ENCODE assay signal across 16 cellular contexts in the genomic region with DNA sequence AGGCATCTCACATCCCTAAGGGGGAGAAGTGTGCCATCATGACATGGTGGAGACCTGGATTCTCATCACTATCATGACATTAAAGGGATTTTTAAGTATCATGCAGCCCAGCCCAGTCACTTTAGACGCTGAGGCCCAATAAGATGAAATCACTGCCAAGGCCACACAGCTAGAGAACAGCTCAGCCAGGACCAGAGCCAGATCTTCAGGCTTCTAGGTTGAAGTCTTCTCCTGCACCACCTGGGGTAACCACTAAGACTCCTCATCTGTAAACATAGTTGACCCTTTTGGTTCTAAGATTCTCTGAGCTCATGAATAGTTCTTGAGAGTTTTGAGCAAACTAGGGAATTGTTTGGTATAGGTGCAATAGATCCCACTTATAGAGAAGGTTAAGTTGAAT.
DNase-seq lines count a peak whose midpoint lies in the region; ATAC-seq, FAIRE-seq and TF ChIP-seq lines count a peak whose summit lies in the region.
"Had no signal": no experiment of that assay in that cellular context is flagged by ENCODE, and none has a peak within 500 bp of the region (broad histone marks: within the 10 kb centered on the region; RNA-seq: fewer than 3 reads in every experiment).

No MANE protein-coding gene starts in this region.

- H3K4me1 ChIP-seq in ascending aorta (peaks cover 3 to 25% of the 10 kb centered on the region in 2 donors), kidney (ENCODE audit: control insufficient read depth in 1 of 2, insufficient read depth in 1 of 2, low read depth in 1 of 2, low read length in 2 of 2) (peaks cover 27 to 28% of the 10 kb centered on the region in 2 donors), gastrocnemius medialis (peaks cover 67 to 70% of the 10 kb centered on the region in 2 donors)

- no peak overlapping the region for H3K27ac Mint-ChIP-seq in activated naive CD8-positive, alpha-beta T cell treated with anti-CD3 and anti-CD28 coated beads, Interleukin-2, amount 50 U/mL, for 24 hours
- peak overlapping the region in 1 of 7 donors; percentile 7 for H3K27ac Mint-ChIP-seq in CD14-positive monocyte
- H3K27ac Mint-ChIP-seq: activated naive CD4-positive, alpha-beta T cell treated with anti-CD3 and anti-CD28 coated beads, Interleukin-2, amount 50 U/mL, for 24 hours had no signal

- intact Hi-C loops in ascending aorta (cut with DNase I), result loop anchor here (2.0 to 5.0 kb wide), 3 partner anchors 45 to 246 kb away; no protein-coding TSS in a partner anchor
- intact Hi-C loops in kidney (cut with DNase I), result no loop called here
- intact Hi-C loops in gastrocnemius medialis (cut with DNase I; ENCODE audit: low total_unique reads), result no loop called here
- intact Hi-C loops in CD14-positive monocyte (cut with micrococcal nuclease), result loop anchor here in 1 of 2 donors (5.0 kb wide), 1 partner anchor 51 kb away; no protein-coding TSS in a partner anchor

- H3K36me3 ChIP-seq in ascending aorta (no peaks in the 10 kb centered on the region), kidney (ENCODE audit: control insufficient read depth in 1 of 2, insufficient read depth in 2 of 2, low read length in 2 of 2) (peaks cover 3% of the 10 kb centered on the region in 2 donors), gastrocnemius medialis (no peaks in the 10 kb centered on the region)

- POLR2A ChIA-PET in AG04450 (lab: Yijun Ruan, JAX), result interaction anchor here (0.7 to 1.4 kb wide), 4 partner anchors 31 to 224 kb away, joined by 5 to 12 read pairs (median 6); a partner anchor contains a TSS

- H3K27me3 ChIP-seq in AG04450 (ENCODE audit: control insufficient read depth, insufficient read depth, low read length) (no peaks in the 10 kb centered on the region), ascending aorta (no peaks in the 10 kb centered on the region), gastrocnemius medialis (no peaks in the 10 kb centered on the region)

- TF ChIP-seq CTCF in AG04450 (IDR thresholded peaks at IDR 0.05; ENCODE audit: low read depth, low read length), result no peak
- TF ChIP-seq CTCF in ascending aorta (IDR thresholded peaks at IDR 0.05), result no peak
- TF ChIP-seq CTCF in kidney (IDR thresholded peaks at IDR 0.05; ENCODE audit: borderline replicate concordance, extremely low read depth, insufficient read depth), result no peak
- no peak for TF ChIP-seq CTCF in gastrocnemius medialis (IDR thresholded peaks at IDR 0.05 in 4 of 5, conservative IDR thresholded peaks at IDR 0.05 in 1 of 5)
- TF ChIP-seq CTCF in CD14-positive monocyte (IDR thresholded peaks at IDR 0.05), result no peak

- no peaks in the 10 kb centered on the region for H3K9me3 ChIP-seq in AG04450 (ENCODE audit: control insufficient read depth, insufficient read depth, low read length)
- no peaks in the 10 kb centered on the region for H3K9me3 ChIP-seq in ascending aorta
- no peaks in the 10 kb centered on the region for H3K9me3 ChIP-seq in kidney (ENCODE audit: control insufficient read depth in 1 of 2, low read length in 2 of 2)
- H3K9me3 ChIP-seq in gastrocnemius medialis, result no peaks in the 10 kb centered on the region

- in situ Hi-C loops in gastrocnemius medialis (cut with MboI; ENCODE audit: low sequenced_read_pairs in 4 of 4), result no loop called here

- no peak for FAIRE-seq in kidney (lab: Jason Lieb, UNC)
- FAIRE-seq: islet of Langerhans, small intestine had no signal

- CTCF ChIA-PET in AG04450 (lab: Charles Lee), result interaction anchor here (1.1 to 1.8 kb wide), 4 partner anchors 10 to 189 kb away, joined by 3 to 12 read pairs (median 6); no protein-coding TSS in a partner anchor

- no peak for ATAC-seq in gastrocnemius medialis
- ATAC-seq in activated naive CD8-positive, alpha-beta T cell treated with anti-CD3 and anti-CD28 coated beads, Interleukin-2, amount 50 U/mL, for 24 hours, result no peak

- H3K4me3 ChIP-seq in AG04450 (ENCODE audit: low read depth, low read length) (no peak overlapping the region), ascending aorta (no peak overlapping the region), kidney (ENCODE audit: low read length in 2 of 2) (no peak overlapping the region), gastrocnemius medialis (no peak overlapping the region)

- H3K27ac ChIP-seq in AG04450 (ENCODE audit: low read depth, low read length) (peak overlapping the region; percentile 22), ascending aorta (peak overlapping the region; percentile 91 to 97), kidney (ENCODE audit: low read depth in 2 of 2, low read length in 2 of 2) (peak overlapping the region; percentile 47 to 90), gastrocnemius medialis (peak overlapping the region; percentile 75 to 89 (median 80))
- H3K27ac ChIP-seq: VCaP had no signal

- peaks cover 8% of the 10 kb centered on the region for H3K4me1 Mint-ChIP-seq in activated naive CD8-positive, alpha-beta T cell treated with anti-CD3 and anti-CD28 coated beads, Interleukin-2, amount 50 U/mL, for 24 hours
- H3K4me1 Mint-ChIP-seq in CD14-positive monocyte, result peaks cover 18% of the 10 kb centered on the region
- H3K4me1 Mint-ChIP-seq: activated naive CD4-positive, alpha-beta T cell treated with anti-CD3 and anti-CD28 coated beads, Interleukin-2, amount 50 U/mL, for 24 hours had no signal

- peaks cover 3% of the 10 kb centered on the region for H3K36me3 Mint-ChIP-seq in activated naive CD8-positive, alpha-beta T cell treated with anti-CD3 and anti-CD28 coated beads, Interleukin-2, amount 50 U/mL, for 24 hours (ENCODE audit: low read depth)
- peaks cover 48 to 53% of the 10 kb centered on the region in 2 donors for H3K36me3 Mint-ChIP-seq in CD14-positive monocyte

- DNase-seq in AG04450 (ENCODE audit: low read depth, low spot score) (no peak), ascending aorta (ENCODE audit: low spot score in 2 of 2) (no peak), kidney (no peak), gastrocnemius medialis (no peak), CD14-positive monocyte (ENCODE audit: low spot score) (no peak), SHP77 treated with DMSO at 0.1 percent for 48 hours (lab: John Stamatoyannopoulos, UW) (no peak)
- DNase-seq in activated naive CD8-positive, alpha-beta T cell treated with anti-CD3 and anti-CD28 coated beads, Interleukin-2, amount 50 U/mL, for 24 hours, result no peak
- no peak for DNase-seq in stimulated activated CD4-positive, alpha-beta T cell treated with anti-CD3 and anti-CD28 coated beads, Interleukin-4, amount 100 ng/mL, for 1 hour
- DNase-seq: activated CD8-positive, alpha-beta memory T cell treated with anti-CD3 and anti-CD28 coated beads, Interleukin-2, amount 50 U/mL, for 4 hours; DMS153; NCI-H1092; NCI-H2227 treated with DMSO at 0.1 percent for 48 hours; small intestine had no signal

- no peaks in the 10 kb centered on the region for H3K27me3 Mint-ChIP-seq in activated naive CD8-positive, alpha-beta T cell treated with anti-CD3 and anti-CD28 coated beads, Interleukin-2, amount 50 U/mL, for 24 hours
- H3K27me3 Mint-ChIP-seq in CD14-positive monocyte (ENCODE audit: low read depth in 3 of 3), result peaks cover 0 to 2% (median 0%) of the 10 kb centered on the region in 3 donors
- H3K27me3 Mint-ChIP-seq: activated naive CD4-positive, alpha-beta T cell treated with anti-CD3 and anti-CD28 coated beads, Interleukin-2, amount 50 U/mL, for 24 hours had no signal

- no peak for TF ChIP-seq POLR2A in gastrocnemius medialis (IDR thresholded peaks at IDR 0.05)

- no peak overlapping the region for H3K4me3 Mint-ChIP-seq in activated naive CD8-positive, alpha-beta T cell treated with anti-CD3 and anti-CD28 coated beads, Interleukin-2, amount 50 U/mL, for 24 hours
- H3K4me3 Mint-ChIP-seq in CD14-positive monocyte, result no peak overlapping the region
- H3K4me3 Mint-ChIP-seq: activated naive CD4-positive, alpha-beta T cell treated with anti-CD3 and anti-CD28 coated beads, Interleukin-2, amount 50 U/mL, for 24 hours had no signal

- H3K9me3 Mint-ChIP-seq in activated naive CD8-positive, alpha-beta T cell treated with anti-CD3 and anti-CD28 coated beads, Interleukin-2, amount 50 U/mL, for 24 hours, result no peaks in the 10 kb centered on the region
- no peaks in the 10 kb centered on the region for H3K9me3 Mint-ChIP-seq in CD14-positive monocyte
- H3K9me3 Mint-ChIP-seq: activated naive CD4-positive, alpha-beta T cell treated with anti-CD3 and anti-CD28 coated beads, Interleukin-2, amount 50 U/mL, for 24 hours had no signal

- no peak overlapping the region for H3K9ac ChIP-seq in kidney (ENCODE audit: low read length in 2 of 2)

Comparison
In these comparisons a context has a peak if more than half of its experiments do, and no peak if none do; other contexts are left out.
1. H3K27ac ChIP-seq: peak in every context shown above with its lines; median percentile 94 in ascending aorta; 80 in gastrocnemius medialis; 68 in kidney; 22 in AG04450.